28 cellular contexts compared by ENCODE assay signal in genomic region chr19:11416346-11417052, GRCh38. TPM values are rescaled to one million over a fixed set of nuclear protein-coding genes. Genes with fewer than 3 reads are reported as not detected.
DNase-seq lines count a peak whose midpoint lies in the region; ATAC-seq, FAIRE-seq and TF ChIP-seq lines count a peak whose summit lies in the region.
"Had no signal": no experiment of that assay in that cellular context is flagged by ENCODE, and none has a peak within 500 bp of the region (broad histone marks: within the 10 kb centered on the region; RNA-seq: fewer than 3 reads in every experiment).

No MANE protein-coding gene starts in this region.

- TF ChIP-seq POLR2A in HepG2 (IDR thresholded peaks at IDR 0.05; ENCODE audit: insufficient read depth in 1 of 2, low read depth in 2 of 2, low read length in 2 of 2), result no peak
- TF ChIP-seq POLR2A in right lobe of liver (IDR thresholded peaks at IDR 0.05), result no peak

- DNase-seq in HepG2 (ENCODE audit: low spot score) (no peak), right lobe of liver (no peak), NT2/D1 (ENCODE audit: low read depth, low spot score) (no peak), mesenchymal stem cell (no peak), progenitor cell of endocrine pancreas (ENCODE audit: low spot score, unreplicated experiment) (no peak), left colon (no peak), right atrium auricular region (ENCODE audit: low spot score) (no peak), T-helper 9 cell (no peak)
- DNase-seq: CD4-positive, alpha-beta T cell; EL; GDM1; KBM-7; MG63; NCI-H1105 treated with DMSO at 0.1 percent for 48 hours; NCI-H146; NCI-H1930; NCI-H2107; NCI-H524 treated with DMSO at 0.1 percent for 48 hours; NCI-H82; NK-92 treated with Interleukin-12 subunit alpha and Interleukin-12 subunit beta, amount 100 ng/mL, for 24 hours; Right ventricle myocardium superior; RPMI8226 had no signal

- no peaks in the 10 kb centered on the region for H3K9me3 Mint-ChIP-seq in progenitor cell of endocrine pancreas (ENCODE audit: low read depth)
- H3K9me3 Mint-ChIP-seq: CD4-positive, alpha-beta T cell had no signal

- H3K27me3 ChIP-seq in HepG2 (ENCODE audit: control insufficient read depth in 1 of 2, insufficient read depth in 2 of 2, low read length in 2 of 2) (peaks cover 0 to 9% of the 10 kb centered on the region in 2 experiments; a peak in 2 of 5 replicates), right lobe of liver (no peaks in the 10 kb centered on the region), NT2/D1 (ENCODE audit: insufficient read depth, insufficient read length) (peaks cover 50% of the 10 kb centered on the region), mesenchymal stem cell (ENCODE audit: control insufficient read depth in 1 of 2, insufficient read depth in 1 of 2, low read length in 2 of 2) (peaks cover 43 to 59% of the 10 kb centered on the region in 2 experiments), right atrium auricular region (peaks cover 6 to 7% of the 10 kb centered on the region in 2 donors)

- H3K4me3 ChIP-seq in HepG2 (replicated peaks in 1 of 3; ENCODE audit: insufficient read depth in 1 of 3, low read depth in 2 of 3, low read length in 3 of 3) (no peak overlapping the region), right lobe of liver (no peak overlapping the region), NT2/D1 (ENCODE audit: insufficient read length, low read depth) (no peak overlapping the region), mesenchymal stem cell (ENCODE audit: insufficient read depth in 1 of 2, low read depth in 1 of 2, low read length in 2 of 2) (no peak overlapping the region), right atrium auricular region (no peak overlapping the region)
- H3K4me3 ChIP-seq: BLaER1, MG63, SJSA1 had no signal

- H4K20me1 ChIP-seq in HepG2 (ENCODE audit: insufficient read depth, low read length), result no peaks in the 10 kb centered on the region

- H2BK5ac ChIP-seq in mesenchymal stem cell (ENCODE audit: low read depth, low read length, poor library complexity, severe bottlenecking), result no peak overlapping the region

- TF ChIP-seq EP300 in HepG2 (IDR thresholded peaks at IDR 0.05; ENCODE audit: low read depth in 2 of 2, low read length in 2 of 2) (no peak), HepG2 (CRISPR knock-in tag; IDR thresholded peaks at IDR 0.05; ENCODE audit: borderline replicate concordance) (no peak)

- H3K27ac Mint-ChIP-seq in progenitor cell of endocrine pancreas, result peak overlapping the region; percentile 24
- H3K27ac Mint-ChIP-seq: CD4-positive, alpha-beta T cell had no signal

- intact Hi-C loops in HepG2 (cut with micrococcal nuclease; ENCODE audit: unreplicated experiment) (no loop called here), right lobe of liver (cut with DNase I) (no loop called here), left colon (cut with DNase I, micrococcal nuclease) (no loop called here)

- no peak for FAIRE-seq in HepG2 (lab: Jason Lieb, UNC)
- FAIRE-seq: A204.1, GM12891, H1 had no signal

- H3K4me2 ChIP-seq in HepG2 (ENCODE audit: low read depth, low read length) (no peak overlapping the region), mesenchymal stem cell (ENCODE audit: low read length, poor library complexity, severe bottlenecking) (no peak overlapping the region)
- H3K4me2 ChIP-seq: BLaER1 had no signal

- no peak overlapping the region for H2AK5ac ChIP-seq in mesenchymal stem cell (ENCODE audit: low read length, severe bottlenecking)

- no TSS peak for BruUV-seq in HepG2 (replicated peaks; lab: Mats Ljungman, UMichigan)

- peaks cover 13% of the 10 kb centered on the region for H3K27me3 Mint-ChIP-seq in progenitor cell of endocrine pancreas

- H2AFZ ChIP-seq in HepG2 (ENCODE audit: low read length) (no peak overlapping the region), mesenchymal stem cell (ENCODE audit: low read depth, low read length) (no peak overlapping the region)

- no peaks in the 10 kb centered on the region for H3K36me3 ChIP-seq in HepG2 (replicated peaks in 1 of 2; ENCODE audit: control insufficient read depth in 1 of 2, insufficient read depth in 2 of 2, low read length in 2 of 2)
- H3K36me3 ChIP-seq in right lobe of liver, result no peaks in the 10 kb centered on the region
- H3K36me3 ChIP-seq in NT2/D1 (ENCODE audit: insufficient read depth, insufficient read length, low read length), result no peaks in the 10 kb centered on the region
- no peaks in the 10 kb centered on the region for H3K36me3 ChIP-seq in mesenchymal stem cell (ENCODE audit: control insufficient read depth in 1 of 2, insufficient read depth in 2 of 2, low read depth in 1 of 2, low read length in 2 of 2)
- no peaks in the 10 kb centered on the region for H3K36me3 ChIP-seq in right atrium auricular region
- H3K36me3 ChIP-seq: BLaER1, MG63, SJSA1 had no signal

- 80% methylated on average over 13 of the region's 17 CpGs for WGBS in HepG2 (ENCODE audit: low lambda C conversion rate)
- WGBS in right lobe of liver (ENCODE audit: insufficient coverage, low coverage, low lambda C conversion rate, missing lambda C conversion rate), result 85% methylated on average over 11 of the region's 17 CpGs
- 96% methylated on average over 13 of the region's 17 CpGs for WGBS in mesenchymal stem cell

- H2BK15ac ChIP-seq in mesenchymal stem cell (ENCODE audit: low read depth, poor library complexity, severe bottlenecking), result no peak overlapping the region

- H3K79me1 ChIP-seq in mesenchymal stem cell (replicated peaks; ENCODE audit: low read length, poor library complexity, severe bottlenecking), result no peaks in the 10 kb centered on the region

- H2BK120ac ChIP-seq in mesenchymal stem cell (ENCODE audit: low read depth, low read length), result no peak overlapping the region

- peaks cover 23% of the 10 kb centered on the region for H3K4me1 ChIP-seq in HepG2 (ENCODE audit: insufficient read depth, low read length)
- peaks cover 0 to 13% (median 0%) of the 10 kb centered on the region in 4 donors for H3K4me1 ChIP-seq in right lobe of liver
- peaks cover 6% of the 10 kb centered on the region for H3K4me1 ChIP-seq in NT2/D1 (ENCODE audit: insufficient read depth, insufficient read length)
- peaks cover 24% of the 10 kb centered on the region for H3K4me1 ChIP-seq in mesenchymal stem cell (ENCODE audit: control insufficient read depth, insufficient read depth, low read depth, low read length)
- H3K4me1 ChIP-seq in right atrium auricular region, result peaks cover 0 to 30% of the 10 kb centered on the region in 2 donors

- peak overlapping the region; percentile 13 for H4K8ac ChIP-seq in mesenchymal stem cell (ENCODE audit: low read length)

- no peak overlapping the region for H3K4ac ChIP-seq in mesenchymal stem cell (ENCODE audit: low read depth in 1 of 2, low read length in 2 of 2)

- POLR2A ChIA-PET in HepG2 (lab: Yijun Ruan, JAX), result interaction anchor here (0.8 to 1.1 kb wide), 2 partner anchors 39 to 42 kb away, joined by 4 to 6 read pairs; partner anchors contain the start of gene SWSAP1

- H3K14ac ChIP-seq in mesenchymal stem cell (ENCODE audit: low read length in 2 of 2), result no peak overlapping the region

- TF ChIP-seq RAD21 in HepG2 (CRISPR knock-in tag; IDR thresholded peaks at IDR 0.05), result no peak

- no peak overlapping the region for H2BK12ac ChIP-seq in mesenchymal stem cell (ENCODE audit: low read length in 2 of 2)

- no peak for ATAC-seq in HepG2
- ATAC-seq in right lobe of liver, result no peak
- no peak for ATAC-seq in left colon

- H3K9ac ChIP-seq in HepG2 (ENCODE audit: insufficient read depth, low read depth, low read length) (no peak overlapping the region), NT2/D1 (ENCODE audit: insufficient read length, low read depth) (peak overlapping the region; percentile 13), mesenchymal stem cell (ENCODE audit: low read length) (no peak overlapping the region)
- H3K9ac ChIP-seq: BLaER1 had no signal

- no peak overlapping the region for H3K23ac ChIP-seq in mesenchymal stem cell (ENCODE audit: low read length in 2 of 2)

- peak overlapping the region; percentile 16 for H3K4me3 Mint-ChIP-seq in progenitor cell of endocrine pancreas (ENCODE audit: low read depth)
- H3K4me3 Mint-ChIP-seq: CD4-positive, alpha-beta T cell had no signal

- H3K18ac ChIP-seq in mesenchymal stem cell (ENCODE audit: low read depth in 1 of 2, low read length in 2 of 2), result no peak overlapping the region

- H3K4me1 Mint-ChIP-seq in progenitor cell of endocrine pancreas (ENCODE audit: low read depth), result peaks cover 9% of the 10 kb centered on the region

- no peaks in the 10 kb centered on the region for H3K79me2 ChIP-seq in HepG2 (ENCODE audit: insufficient read depth, low read length)

- H3K27ac ChIP-seq in HepG2 (ENCODE audit: extremely low read length, insufficient read depth, low read length) (no peak overlapping the region), right lobe of liver (no peak overlapping the region), mesenchymal stem cell (ENCODE audit: low read length, poor library complexity, severe bottlenecking) (no peak overlapping the region), right atrium auricular region (no peak overlapping the region)
- H3K27ac ChIP-seq: BLaER1, SJSA1 had no signal

- no peaks in the 10 kb centered on the region for H3K9me3 ChIP-seq in HepG2 (ENCODE audit: low read length)
- H3K9me3 ChIP-seq in right lobe of liver, result no peaks in the 10 kb centered on the region
- H3K9me3 ChIP-seq in NT2/D1 (ENCODE audit: insufficient read depth, low read length), result no peaks in the 10 kb centered on the region
- H3K9me3 ChIP-seq in mesenchymal stem cell (ENCODE audit: control insufficient read depth, low read length), result no peaks in the 10 kb centered on the region
- H3K9me3 ChIP-seq in right atrium auricular region, result no peaks in the 10 kb centered on the region
- H3K9me3 ChIP-seq: BLaER1, MG63, SJSA1 had no signal

- TF ChIP-seq CTCF in HepG2 (CRISPR knock-in tag; IDR thresholded peaks at IDR 0.05), result no peak
- no peak for TF ChIP-seq CTCF in right lobe of liver (IDR thresholded peaks at IDR 0.05)
- TF ChIP-seq CTCF in progenitor cell of endocrine pancreas (IDR thresholded peaks at IDR 0.05; ENCODE audit: unreplicated experiment), result no peak
- no peak for TF ChIP-seq CTCF in right atrium auricular region (IDR thresholded peaks at IDR 0.05)

- in situ Hi-C loops in HepG2 (cut with HindIII; ENCODE audit: extremely low pct_ligation_motif_present, low pct_unique_long_range_greater_than_20kb), result no loop called here

- CTCF ChIA-PET in HepG2 (lab: Yijun Ruan, JAX; ENCODE audit: low intra/inter-chr PET ratio, low total read pairs), result no interaction called here

- no peak overlapping the region for H4K91ac ChIP-seq in mesenchymal stem cell (ENCODE audit: low read length)

- H3K36me3 Mint-ChIP-seq in progenitor cell of endocrine pancreas (ENCODE audit: insufficient read depth), result peaks cover 4% of the 10 kb centered on the region

RNA-seq across cellular contexts. Expression of gene RGL3, which starts 2.6 kb away (rescaled TPM):
- total RNA-seq in HepG2 (2016; rRNA removed; fragmentation: Illumina TruSeq; extraction: Trizol) (1.2 and 4.2 TPM in 2 replicates), right lobe of liver (10 to 100 TPM in 5 of 6 experiments, 1 to 10 TPM in 1; 6.7 to 26.6 (median 19.7) TPM), progenitor cell of endocrine pancreas (266 and 284 TPM in 2 replicates), left colon (10 to 100 TPM; 21.1 to 23.9 TPM), right atrium auricular region (1 to 10 TPM; 7.4 to 8.4 TPM)
- total RNA-seq in HepG2 (2016; cell fraction: cytosol; rRNA removed; fragmentation: Illumina TruSeq; extraction: Trizol; ENCODE audit: low read depth), result 2.5 and 4.2 TPM in 2 replicates
- 0.24 and 4.3 TPM in 2 replicates for total RNA-seq in HepG2 (2016; cell fraction: insoluble cytoplasmic fraction; rRNA removed; fragmentation: Illumina TruSeq; extraction: Trizol)
- 0.80 and 2.7 TPM in 2 replicates for total RNA-seq in HepG2 (2016; cell fraction: membrane; rRNA removed; fragmentation: Illumina TruSeq; extraction: Trizol)
- total RNA-seq in HepG2 (2016; cell fraction: nucleus; rRNA removed; fragmentation: Illumina TruSeq; extraction: Trizol), result 5.7 and 8.1 TPM in 2 replicates
- 7.6 and 8.4 TPM in 2 replicates for polyA plus RNA-seq in HepG2 (2011; rRNA removed)
- polyA plus RNA-seq in HepG2 (2011; cell fraction: cytosol; rRNA removed), result 0.79 and 1.9 TPM in 2 replicates
- 95.2 and 108 TPM in 2 replicates for polyA plus RNA-seq in HepG2 (2011; cell fraction: nucleus; rRNA removed)
- 9.4 TPM in 2 replicates for polyA plus RNA-seq in HepG2 (2012)
- polyA plus RNA-seq in HepG2 (2016; cell fraction: cytosol; fragmentation: Illumina TruSeq; extraction: Trizol; ENCODE audit: low read depth), result 0.75 and 0.92 TPM in 2 replicates
- polyA plus RNA-seq in HepG2 (2016; cell fraction: insoluble cytoplasmic fraction; fragmentation: Illumina TruSeq; extraction: Trizol; ENCODE audit: low read depth), result 1.5 and 2.8 TPM in 2 replicates
- polyA plus RNA-seq in HepG2 (2016; cell fraction: membrane; fragmentation: Illumina TruSeq; extraction: Trizol; ENCODE audit: low read depth), result 0.85 and 1.4 TPM in 2 replicates
- polyA plus RNA-seq in HepG2 (2016; cell fraction: nucleus; fragmentation: Illumina TruSeq; extraction: Trizol; ENCODE audit: insufficient read depth, low read depth), result 38.5 and 40.9 TPM in 2 replicates
- polyA minus RNA-seq in HepG2 (2011; rRNA and poly(A)+ RNA removed; ENCODE audit: low replicate concordance), result 7.1 and 16.7 TPM in 2 replicates
- polyA minus RNA-seq in HepG2 (2011; cell fraction: cytosol; rRNA and poly(A)+ RNA removed), result 3.9 and 4.1 TPM in 2 replicates
- polyA minus RNA-seq in HepG2 (2011; cell fraction: nucleus; rRNA and poly(A)+ RNA removed), result 14.0 and 15.7 TPM in 2 replicates
- polyA plus RNA-seq in mesenchymal stem cell (2013, experiment 1 of 2), result 3.4 TPM
- 2.5 TPM for polyA plus RNA-seq in mesenchymal stem cell (2013, experiment 2 of 2)
- total RNA-seq: CD4-positive, alpha-beta T cell; HT1080; SJSA1 had no signal

RNA-seq across cellular contexts. Expression of gene ODAD3, which starts 18.4 kb away (rescaled TPM):
- total RNA-seq in HepG2 (2016; rRNA removed; fragmentation: Illumina TruSeq; extraction: Trizol) (0.04 TPM in 1 of 2 replicates, not detected in the other), right lobe of liver (under 1 TPM; 0.21 to 0.73 (median 0.54) TPM), progenitor cell of endocrine pancreas (1.8 and 2.2 TPM in 2 replicates), left colon (under 1 TPM in 1 of 2 donors, not detected in 1; 0.42 TPM), right atrium auricular region (under 1 TPM; 0.22 to 0.59 TPM)
- total RNA-seq in HepG2 (2016; cell fraction: cytosol; rRNA removed; fragmentation: Illumina TruSeq; extraction: Trizol; ENCODE audit: low read depth), result not detected in 2 replicates
- total RNA-seq in HepG2 (2016; cell fraction: insoluble cytoplasmic fraction; rRNA removed; fragmentation: Illumina TruSeq; extraction: Trizol), result 0.19 TPM in 1 of 2 replicates, not detected in the other
- 0.38 TPM in 1 of 2 replicates, not detected in the other for total RNA-seq in HepG2 (2016; cell fraction: membrane; rRNA removed; fragmentation: Illumina TruSeq; extraction: Trizol)
- total RNA-seq in HepG2 (2016; cell fraction: nucleus; rRNA removed; fragmentation: Illumina TruSeq; extraction: Trizol), result 0.19 and 0.34 TPM in 2 replicates
- 0.08 and 0.35 TPM in 2 replicates for polyA plus RNA-seq in HepG2 (2011; rRNA removed)
- 0.23 and 0.26 TPM in 2 replicates for polyA plus RNA-seq in HepG2 (2011; cell fraction: cytosol; rRNA removed)
- polyA plus RNA-seq in HepG2 (2011; cell fraction: nucleus; rRNA removed), result 0.29 and 0.42 TPM in 2 replicates
- polyA plus RNA-seq in HepG2 (2012), result 0.08 and 0.13 TPM in 2 replicates
- polyA plus RNA-seq in HepG2 (2016; cell fraction: cytosol; fragmentation: Illumina TruSeq; extraction: Trizol; ENCODE audit: low read depth), result not detected in 2 replicates
- 0.20 TPM in 1 of 2 replicates, not detected in the other for polyA plus RNA-seq in HepG2 (2016; cell fraction: insoluble cytoplasmic fraction; fragmentation: Illumina TruSeq; extraction: Trizol; ENCODE audit: low read depth)
- not detected in 2 replicates for polyA plus RNA-seq in HepG2 (2016; cell fraction: membrane; fragmentation: Illumina TruSeq; extraction: Trizol; ENCODE audit: low read depth)
- polyA plus RNA-seq in HepG2 (2016; cell fraction: nucleus; fragmentation: Illumina TruSeq; extraction: Trizol; ENCODE audit: insufficient read depth, low read depth), result 0.32 and 1.2 TPM in 2 replicates
- polyA minus RNA-seq in HepG2 (2011; rRNA and poly(A)+ RNA removed; ENCODE audit: low replicate concordance), result 1.6 TPM in 1 of 2 replicates, not detected in the other
- not detected in 2 replicates for polyA minus RNA-seq in HepG2 (2011; cell fraction: cytosol; rRNA and poly(A)+ RNA removed)
- 0.25 TPM in 1 of 2 replicates, not detected in the other for polyA minus RNA-seq in HepG2 (2011; cell fraction: nucleus; rRNA and poly(A)+ RNA removed)
- 0.50 TPM for polyA plus RNA-seq in mesenchymal stem cell (2013, experiment 1 of 2)
- polyA plus RNA-seq in mesenchymal stem cell (2013, experiment 2 of 2), result 0.40 TPM
- total RNA-seq: CD4-positive, alpha-beta T cell had no signal

RNA-seq across cellular contexts. Expression of gene PRKCSH, which starts 18.9 kb away (rescaled TPM):
- total RNA-seq in HepG2 (2016; rRNA removed; fragmentation: Illumina TruSeq; extraction: Trizol) (44.2 and 125 TPM in 2 replicates), right lobe of liver (100 to 1,000 TPM; 114 to 206 (median 192) TPM), progenitor cell of endocrine pancreas (409 and 437 TPM in 2 replicates), left colon (100 to 1,000 TPM; 301 to 320 TPM), right atrium auricular region (10 to 100 TPM; 78.0 to 82.8 TPM)
- total RNA-seq in HepG2 (2016; cell fraction: cytosol; rRNA removed; fragmentation: Illumina TruSeq; extraction: Trizol; ENCODE audit: low read depth), result 48.9 and 50.4 TPM in 2 replicates
- total RNA-seq in HepG2 (2016; cell fraction: insoluble cytoplasmic fraction; rRNA removed; fragmentation: Illumina TruSeq; extraction: Trizol), result 34.7 and 135 TPM in 2 replicates
- 48.6 and 53.5 TPM in 2 replicates for total RNA-seq in HepG2 (2016; cell fraction: membrane; rRNA removed; fragmentation: Illumina TruSeq; extraction: Trizol)
- 112 and 115 TPM in 2 replicates for total RNA-seq in HepG2 (2016; cell fraction: nucleus; rRNA removed; fragmentation: Illumina TruSeq; extraction: Trizol)
- polyA plus RNA-seq in HepG2 (2011; rRNA removed), result 85.1 and 111 TPM in 2 replicates
- polyA plus RNA-seq in HepG2 (2011; cell fraction: cytosol; rRNA removed), result 50.0 and 58.7 TPM in 2 replicates
- 284 and 361 TPM in 2 replicates for polyA plus RNA-seq in HepG2 (2011; cell fraction: nucleus; rRNA removed)
- polyA plus RNA-seq in HepG2 (2012), result 138 and 245 TPM in 2 replicates
- polyA plus RNA-seq in HepG2 (2016; cell fraction: cytosol; fragmentation: Illumina TruSeq; extraction: Trizol; ENCODE audit: low read depth), result 34.6 and 43.1 TPM in 2 replicates
- polyA plus RNA-seq in HepG2 (2016; cell fraction: insoluble cytoplasmic fraction; fragmentation: Illumina TruSeq; extraction: Trizol; ENCODE audit: low read depth), result 46.2 and 78.4 TPM in 2 replicates
- polyA plus RNA-seq in HepG2 (2016; cell fraction: membrane; fragmentation: Illumina TruSeq; extraction: Trizol; ENCODE audit: low read depth), result 62.2 and 79.4 TPM in 2 replicates
- polyA plus RNA-seq in HepG2 (2016; cell fraction: nucleus; fragmentation: Illumina TruSeq; extraction: Trizol; ENCODE audit: insufficient read depth, low read depth), result 408 and 430 TPM in 2 replicates
- polyA minus RNA-seq in HepG2 (2011; rRNA and poly(A)+ RNA removed; ENCODE audit: low replicate concordance), result 138 and 163 TPM in 2 replicates
- 104 and 130 TPM in 2 replicates for polyA minus RNA-seq in HepG2 (2011; cell fraction: cytosol; rRNA and poly(A)+ RNA removed)
- 60.0 and 70.7 TPM in 2 replicates for polyA minus RNA-seq in HepG2 (2011; cell fraction: nucleus; rRNA and poly(A)+ RNA removed)
- polyA plus RNA-seq in mesenchymal stem cell (2013, experiment 1 of 2), result 307 TPM
- polyA plus RNA-seq in mesenchymal stem cell (2013, experiment 2 of 2), result 301 TPM

RNA-seq across cellular contexts. Expression of gene EPOR, which starts 32.4 kb away (rescaled TPM):
- total RNA-seq in HepG2 (2016; rRNA removed; fragmentation: Illumina TruSeq; extraction: Trizol) (1.2 and 2.9 TPM in 2 replicates), right lobe of liver (1 to 10 TPM; 4.9 to 8.7 (median 7.1) TPM), progenitor cell of endocrine pancreas (53.6 and 56.7 TPM in 2 replicates), left colon (1 to 10 TPM; 4.2 to 4.8 TPM), right atrium auricular region (1 to 10 TPM; 5.9 to 10.0 TPM)
- 0.61 and 0.88 TPM in 2 replicates for total RNA-seq in HepG2 (2016; cell fraction: cytosol; rRNA removed; fragmentation: Illumina TruSeq; extraction: Trizol; ENCODE audit: low read depth)
- total RNA-seq in HepG2 (2016; cell fraction: insoluble cytoplasmic fraction; rRNA removed; fragmentation: Illumina TruSeq; extraction: Trizol), result 1.4 and 2.9 TPM in 2 replicates
- total RNA-seq in HepG2 (2016; cell fraction: membrane; rRNA removed; fragmentation: Illumina TruSeq; extraction: Trizol), result 2.3 and 2.5 TPM in 2 replicates
- total RNA-seq in HepG2 (2016; cell fraction: nucleus; rRNA removed; fragmentation: Illumina TruSeq; extraction: Trizol), result 2.5 and 3.1 TPM in 2 replicates
- 5.3 and 7.0 TPM in 2 replicates for polyA plus RNA-seq in HepG2 (2011; rRNA removed)
- polyA plus RNA-seq in HepG2 (2011; cell fraction: cytosol; rRNA removed), result 3.4 and 5.3 TPM in 2 replicates
- polyA plus RNA-seq in HepG2 (2011; cell fraction: nucleus; rRNA removed), result 46.2 and 52.8 TPM in 2 replicates
- 3.2 and 4.2 TPM in 2 replicates for polyA plus RNA-seq in HepG2 (2012)
- 1.4 and 1.7 TPM in 2 replicates for polyA plus RNA-seq in HepG2 (2016; cell fraction: cytosol; fragmentation: Illumina TruSeq; extraction: Trizol; ENCODE audit: low read depth)
- 2.0 and 2.2 TPM in 2 replicates for polyA plus RNA-seq in HepG2 (2016; cell fraction: insoluble cytoplasmic fraction; fragmentation: Illumina TruSeq; extraction: Trizol; ENCODE audit: low read depth)
- polyA plus RNA-seq in HepG2 (2016; cell fraction: membrane; fragmentation: Illumina TruSeq; extraction: Trizol; ENCODE audit: low read depth), result 2.5 and 3.1 TPM in 2 replicates
- 8.5 and 9.5 TPM in 2 replicates for polyA plus RNA-seq in HepG2 (2016; cell fraction: nucleus; fragmentation: Illumina TruSeq; extraction: Trizol; ENCODE audit: insufficient read depth, low read depth)
- 5.8 and 9.7 TPM in 2 replicates for polyA minus RNA-seq in HepG2 (2011; rRNA and poly(A)+ RNA removed; ENCODE audit: low replicate concordance)
- 1.8 and 3.3 TPM in 2 replicates for polyA minus RNA-seq in HepG2 (2011; cell fraction: cytosol; rRNA and poly(A)+ RNA removed)
- polyA minus RNA-seq in HepG2 (2011; cell fraction: nucleus; rRNA and poly(A)+ RNA removed), result 2.6 and 2.7 TPM in 2 replicates
- polyA plus RNA-seq in mesenchymal stem cell (2013, experiment 1 of 2), result 16.4 TPM
- 17.2 TPM for polyA plus RNA-seq in mesenchymal stem cell (2013, experiment 2 of 2)

RNA-seq across cellular contexts. Expression of gene SWSAP1, which starts 42.0 kb away (rescaled TPM):
- 3.1 and 3.3 TPM in 2 replicates for total RNA-seq in HepG2 (2016; rRNA removed; fragmentation: Illumina TruSeq; extraction: Trizol)
- 0.81 and 1.5 TPM in 2 replicates for total RNA-seq in HepG2 (2016; cell fraction: cytosol; rRNA removed; fragmentation: Illumina TruSeq; extraction: Trizol; ENCODE audit: low read depth)
- 3.1 and 3.4 TPM in 2 replicates for total RNA-seq in HepG2 (2016; cell fraction: insoluble cytoplasmic fraction; rRNA removed; fragmentation: Illumina TruSeq; extraction: Trizol)
- total RNA-seq in HepG2 (2016; cell fraction: membrane; rRNA removed; fragmentation: Illumina TruSeq; extraction: Trizol), result 1.9 and 2.2 TPM in 2 replicates
- total RNA-seq in HepG2 (2016; cell fraction: nucleus; rRNA removed; fragmentation: Illumina TruSeq; extraction: Trizol), result 1.3 and 2.3 TPM in 2 replicates
- polyA plus RNA-seq in HepG2 (2011; rRNA removed), result 2.7 and 3.9 TPM in 2 replicates
- 2.3 and 3.3 TPM in 2 replicates for polyA plus RNA-seq in HepG2 (2011; cell fraction: cytosol; rRNA removed)
- polyA plus RNA-seq in HepG2 (2011; cell fraction: nucleus; rRNA removed), result 4.9 and 5.4 TPM in 2 replicates
- 1.5 and 1.6 TPM in 2 replicates for polyA plus RNA-seq in HepG2 (2012)
- 0.61 and 0.65 TPM in 2 replicates for polyA plus RNA-seq in HepG2 (2016; cell fraction: cytosol; fragmentation: Illumina TruSeq; extraction: Trizol; ENCODE audit: low read depth)
- 3.9 and 4.4 TPM in 2 replicates for polyA plus RNA-seq in HepG2 (2016; cell fraction: insoluble cytoplasmic fraction; fragmentation: Illumina TruSeq; extraction: Trizol; ENCODE audit: low read depth)
- 1.2 and 1.6 TPM in 2 replicates for polyA plus RNA-seq in HepG2 (2016; cell fraction: membrane; fragmentation: Illumina TruSeq; extraction: Trizol; ENCODE audit: low read depth)
- 2.9 and 3.2 TPM in 2 replicates for polyA plus RNA-seq in HepG2 (2016; cell fraction: nucleus; fragmentation: Illumina TruSeq; extraction: Trizol; ENCODE audit: insufficient read depth, low read depth)
- polyA minus RNA-seq in HepG2 (2011; rRNA and poly(A)+ RNA removed; ENCODE audit: low replicate concordance), result 1.3 and 2.7 TPM in 2 replicates
- polyA minus RNA-seq in HepG2 (2011; cell fraction: cytosol; rRNA and poly(A)+ RNA removed), result 0.79 and 0.97 TPM in 2 replicates
- 1.8 and 2.7 TPM in 2 replicates for polyA minus RNA-seq in HepG2 (2011; cell fraction: nucleus; rRNA and poly(A)+ RNA removed)
- 1 to 10 TPM; 1.4 to 2.7 (median 2.3) TPM for total RNA-seq in right lobe of liver
- 3.4 TPM for polyA plus RNA-seq in mesenchymal stem cell (2013, experiment 1 of 2)
- polyA plus RNA-seq in mesenchymal stem cell (2013, experiment 2 of 2), result 3.8 TPM
- 3.2 and 3.3 TPM in 2 replicates for total RNA-seq in progenitor cell of endocrine pancreas
- 1 to 10 TPM; 3.3 to 3.4 TPM for total RNA-seq in left colon
- 1 to 10 TPM in 1 of 2 donors, under 1 TPM in 1; 0.44 to 1.5 TPM for total RNA-seq in right atrium auricular region
